In the genomic region with DNA sequence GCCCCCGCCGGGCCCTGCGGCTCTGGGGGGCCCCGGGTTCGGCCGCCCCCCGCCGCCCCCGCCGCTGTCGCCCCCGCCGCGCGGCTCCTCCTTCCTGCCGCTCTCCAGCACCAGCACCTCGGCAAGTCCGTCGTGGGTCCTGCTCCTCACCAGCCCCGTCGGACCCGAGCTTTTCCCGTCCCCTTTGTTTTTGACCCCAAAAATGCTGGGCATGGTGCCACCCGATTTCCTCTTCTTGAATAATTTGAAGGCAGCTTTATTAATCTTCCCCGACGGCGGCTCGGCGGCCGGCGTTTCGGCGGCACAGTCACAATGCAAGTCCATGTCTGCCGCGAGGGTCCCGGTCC, we compare ENCODE assay signal across 9 cellular contexts. TPM values are rescaled to one million over a fixed set of nuclear protein-coding genes. Genes with fewer than 3 reads are reported as not detected.
DNase-seq lines count a peak whose midpoint lies in the region; ATAC-seq and TF ChIP-seq lines count a peak whose summit lies in the region.
"Had no signal": no experiment of that assay in that cellular context is flagged by ENCODE, and none has a peak within 500 bp of the region (broad histone marks: within the 10 kb centered on the region; RNA-seq: fewer than 3 reads in every experiment).

No MANE protein-coding gene starts in this region.

- peaks cover 2% of the 10 kb centered on the region for H3K36me3 Mint-ChIP-seq in activated CD4-positive, alpha-beta memory T cell treated with anti-CD3 and anti-CD28 coated beads, Interleukin-2, amount 10 ng/mL, durations not matched to agents 7 days and 5 days (ENCODE audit: low read depth)

- peaks cover 57% of the 10 kb centered on the region for H3K27me3 Mint-ChIP-seq in activated CD4-positive, alpha-beta memory T cell treated with anti-CD3 and anti-CD28 coated beads, Interleukin-2, amount 10 ng/mL, durations not matched to agents 7 days and 5 days

- TF ChIP-seq POLR2A in spleen (IDR thresholded peaks at IDR 0.05) (no peak), right lobe of liver (IDR thresholded peaks at IDR 0.05) (no peak)

- 1 to 4% (median 2%) methylated on average over 25 to 36 of the region's 36 CpGs for WGBS in spleen, 5 donors
- WGBS in right lobe of liver (ENCODE audit: insufficient coverage, low coverage, low lambda C conversion rate, missing lambda C conversion rate), result 5% methylated on average over 18 of the region's 36 CpGs

- H3K27ac ChIP-seq in spleen, result no peak overlapping the region
- no peak overlapping the region for H3K27ac ChIP-seq in right lobe of liver

- CTCF ChIA-PET in activated CD4-positive, alpha-beta memory T cell treated with anti-CD3 and anti-CD28 coated beads, Interleukin-2, amount 10 ng/mL, durations not matched to agents 7 days and 5 days (lab: Charles Lee), result no interaction called here

- POLR2A ChIA-PET in activated CD4-positive, alpha-beta memory T cell treated with anti-CD3 and anti-CD28 coated beads, Interleukin-2, amount 10 ng/mL, durations not matched to agents 7 days and 5 days (lab: Charles Lee), result no interaction called here

- H3K4me3 Mint-ChIP-seq in activated CD4-positive, alpha-beta memory T cell treated with anti-CD3 and anti-CD28 coated beads, Interleukin-2, amount 10 ng/mL, durations not matched to agents 7 days and 5 days, result peak overlapping the region; percentile 0

- TF ChIP-seq CTCF in spleen (IDR thresholded peaks at IDR 0.05 in 8 of 11, conservative IDR thresholded peaks at IDR 0.05 in 3 of 11) (no peak), right lobe of liver (IDR thresholded peaks at IDR 0.05) (no peak)

- peaks cover 4 to 21% (median 15%) of the 10 kb centered on the region in 6 donors for H3K4me1 ChIP-seq in spleen
- H3K4me1 ChIP-seq in right lobe of liver, result no peaks in the 10 kb centered on the region

- ATAC-seq in GM21619 (IDR thresholded peaks at IDR 0.05; ENCODE audit: unreplicated experiment) (no peak), right lobe of liver (no peak)

- H3K9me3 ChIP-seq in spleen (no peaks in the 10 kb centered on the region), right lobe of liver (no peaks in the 10 kb centered on the region)

- H3K36me3 ChIP-seq in spleen, result no peaks in the 10 kb centered on the region
- H3K36me3 ChIP-seq in right lobe of liver, result no peaks in the 10 kb centered on the region

- peaks cover 11% of the 10 kb centered on the region for H3K4me1 Mint-ChIP-seq in activated CD4-positive, alpha-beta memory T cell treated with anti-CD3 and anti-CD28 coated beads, Interleukin-2, amount 10 ng/mL, durations not matched to agents 7 days and 5 days

- H3K9me3 Mint-ChIP-seq in activated CD4-positive, alpha-beta memory T cell treated with anti-CD3 and anti-CD28 coated beads, Interleukin-2, amount 10 ng/mL, durations not matched to agents 7 days and 5 days, result no peaks in the 10 kb centered on the region

- H3K27ac Mint-ChIP-seq in activated CD4-positive, alpha-beta memory T cell treated with anti-CD3 and anti-CD28 coated beads, Interleukin-2, amount 10 ng/mL, durations not matched to agents 7 days and 5 days, result no peak overlapping the region

- H3K4me3 ChIP-seq in iPS-11a (ENCODE audit: low read depth, low read length) (peak overlapping the region; percentile 44), spleen (peak overlapping the region in 7 of 8 donors; percentile 14 to 64 (median 26)), right lobe of liver (no peak overlapping the region)

- intact Hi-C loops in spleen (cut with DNase I; ENCODE audit: low total_unique reads), result no loop called here
- intact Hi-C loops in right lobe of liver (cut with DNase I), result no loop called here

- peaks cover 0 to 77% (median 58%) of the 10 kb centered on the region in 7 donors for H3K27me3 ChIP-seq in spleen (replicated peaks in 1 of 7)
- H3K27me3 ChIP-seq in right lobe of liver, result peaks cover 6 to 11% of the 10 kb centered on the region in 2 donors

- DNase-seq in NCI-H146 (lab: John Stamatoyannopoulos, UW) (peak; percentile 53), NCI-H146 treated with DMSO at 0.1 percent for 48 hours (lab: John Stamatoyannopoulos, UW; ENCODE audit: unreplicated experiment) (no peak), spleen (no peak), NCI-H446 treated with DMSO at 0.1 percent for 48 hours (lab: John Stamatoyannopoulos, UW) (no peak), right lobe of liver (no peak)
- DNase-seq in activated CD4-positive, alpha-beta memory T cell treated with anti-CD3 and anti-CD28 coated beads, Interleukin-2, amount 10 ng/mL, durations not matched to agents 7 days and 5 days, result no peak
- DNase-seq: 8988T had no signal

RNA-seq across cellular contexts. Expression of a gene that starts 0.9 kb away (rescaled TPM):
- total RNA-seq in activated CD4-positive, alpha-beta memory T cell treated with anti-CD3 and anti-CD28 coated beads, Interleukin-2, amount 10 ng/mL, durations not matched to agents 7 days and 5 days, result not detected
- total RNA-seq in spleen (not detected), right lobe of liver (not detected)
- not detected for polyA plus RNA-seq in spleen

Comparison
In these comparisons a context has a peak if more than half of its experiments do, and no peak if none do; other contexts are left out.
1. H3K4me3 ChIP-seq: peak in iPS-11a (single experiment) and spleen (7 of 8); none in right lobe of liver (0 of 3).